Comparison of ENCODE assay signal across 23 cellular contexts in the genomic region with DNA sequence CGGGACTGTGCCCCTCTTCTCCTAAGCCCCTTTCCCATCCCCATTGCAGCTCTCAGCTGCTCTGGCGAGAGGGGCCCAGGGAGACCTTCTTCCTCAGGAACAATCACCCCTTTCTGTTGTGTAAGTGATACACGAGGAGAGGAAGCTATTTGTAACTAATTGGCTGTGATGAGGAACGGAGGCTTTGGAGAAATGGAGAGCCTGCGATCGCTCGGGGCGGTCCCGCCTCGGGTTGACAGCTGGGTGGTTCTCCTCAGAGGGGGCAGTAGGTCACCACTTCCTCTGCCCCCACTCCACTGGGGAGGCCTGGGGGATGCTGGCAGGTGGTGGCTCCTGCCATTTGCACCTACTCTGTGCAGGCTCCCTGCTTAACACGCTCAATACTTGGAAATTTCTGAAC. TPM values are rescaled to one million over a fixed set of nuclear protein-coding genes. Genes with fewer than 3 reads are reported as not detected.
DNase-seq lines count a peak whose midpoint lies in the region; ATAC-seq, FAIRE-seq and TF ChIP-seq lines count a peak whose summit lies in the region.
"Had no signal": no experiment of that assay in that cellular context is flagged by ENCODE, and none has a peak within 500 bp of the region (broad histone marks: within the 10 kb centered on the region; RNA-seq: fewer than 3 reads in every experiment).

No MANE protein-coding gene starts in this region.

- H3K36me3 Mint-ChIP-seq in naive B cell: no peaks in the 10 kb centered on the region
- H3K36me3 Mint-ChIP-seq: activated naive CD4-positive, alpha-beta T cell treated with anti-CD3 and anti-CD28 coated beads, Interleukin-2, amount 50 U/mL, for 72 hours; CD4-positive, alpha-beta memory T cell; type B pancreatic cell had no signal

- H4K20me1 ChIP-seq in OCI-LY1 (ENCODE audit: insufficient read depth, low read length): no peaks in the 10 kb centered on the region

- H3K27me3 ChIP-seq in OCI-LY1 (ENCODE audit: insufficient read depth, low read length) (no peaks in the 10 kb centered on the region), upper lobe of right lung (no peaks in the 10 kb centered on the region)
- H3K27me3 ChIP-seq: breast epithelium had no signal

- H3K4me1 Mint-ChIP-seq in naive B cell: peaks cover 19 to 25% (median 21%) of the 10 kb centered on the region in 3 donors

- intact Hi-C loops in upper lobe of right lung (cut with DNase I): no loop called here

- DNase-seq in GM12892 (ENCODE audit: insufficient read length) (no peak), naive B cell (no peak), upper lobe of right lung (peak; percentile 60), NCI-H82 (lab: John Stamatoyannopoulos, UW) (no peak), HK-2 (ENCODE audit: unreplicated experiment) (no peak)
- no peak for DNase-seq in activated CD4-positive, CD25-positive, alpha-beta regulatory T cell treated with anti-CD3 and anti-CD28 coated beads, Interleukin-2, amount 50 U/mL, for 72 hours
- DNase-seq: activated CD8-positive, alpha-beta T cell treated with anti-CD3 and anti-CD28 coated beads, Interleukin-2, amount 10 ng/mL, durations not matched to agents 7 days and 5 days; CD4-positive, alpha-beta memory T cell; DMS 273 treated with DMSO at 0.1 percent for 48 hours; effector CD4-positive, alpha-beta T cell; NCI-H1105 treated with DMSO at 0.1 percent for 48 hours; NCI-H2029; NCI-H226; substantia nigra had no signal

- H3K9ac ChIP-seq in OCI-LY1 (ENCODE audit: low read length): no peak overlapping the region; the same call in 1 of the 2 replicates

- H3K9me2 ChIP-seq in OCI-LY1 (ENCODE audit: low read depth, low read length): no peaks in the 10 kb centered on the region

- no peaks in the 10 kb centered on the region for H3K9me3 ChIP-seq in OCI-LY1 (ENCODE audit: low read length)
- no peaks in the 10 kb centered on the region for H3K9me3 ChIP-seq in upper lobe of right lung
- H3K9me3 ChIP-seq: breast epithelium had no signal

- peaks cover 22% of the 10 kb centered on the region for H3K4me1 ChIP-seq in OCI-LY1 (ENCODE audit: insufficient read depth, low read length, severe bottlenecking)
- no peaks in the 10 kb centered on the region for H3K4me1 ChIP-seq in upper lobe of right lung
- H3K4me1 ChIP-seq: breast epithelium had no signal

- ATAC-seq in naive B cell (ENCODE audit: low read depth in 2 of 2) (no peak), upper lobe of right lung (peak; percentile 31)
- ATAC-seq: activated CD8-positive, alpha-beta T cell treated with anti-CD3 and anti-CD28 coated beads, Interleukin-2, amount 10 ng/mL, durations not matched to agents 7 days and 5 days; activated naive CD4-positive, alpha-beta T cell treated with anti-CD3 and anti-CD28 coated beads, Interleukin-2, amount 50 U/mL, for 72 hours; Panc1 had no signal

- H3K27ac ChIP-seq in OCI-LY1 (ENCODE audit: low read depth, low read length, poor library complexity, severe bottlenecking) (no peak overlapping the region), upper lobe of right lung (no peak overlapping the region)
- H3K27ac ChIP-seq: breast epithelium, epithelial cell of prostate, skin epidermis had no signal

- H3K4me2 ChIP-seq in OCI-LY1 (ENCODE audit: low read length): peak overlapping the region; percentile 32; the same call in 1 of the 2 replicates

- H3K27ac Mint-ChIP-seq in naive B cell: peak overlapping the region in 4 of 6 donors; percentile 60 to 76 (median 74)
- H3K27ac Mint-ChIP-seq: activated naive CD4-positive, alpha-beta T cell treated with anti-CD3 and anti-CD28 coated beads, Interleukin-2, amount 50 U/mL, for 72 hours; type B pancreatic cell had no signal

- H3F3A ChIP-seq in OCI-LY1 (ENCODE audit: insufficient read depth, low read length): no peaks in the 10 kb centered on the region

- no peak for TF ChIP-seq CTCF in OCI-LY1 (IDR thresholded peaks at IDR 0.05; ENCODE audit: low read length)
- no peak for TF ChIP-seq CTCF in upper lobe of right lung (IDR thresholded peaks at IDR 0.05)

- peak; percentile 27 for FAIRE-seq in GM12892 (lab: Jason Lieb, UNC)
- FAIRE-seq: H54 had no signal

- no peaks in the 10 kb centered on the region for H3K9me3 Mint-ChIP-seq in naive B cell
- H3K9me3 Mint-ChIP-seq: activated naive CD4-positive, alpha-beta T cell treated with anti-CD3 and anti-CD28 coated beads, Interleukin-2, amount 50 U/mL, for 72 hours; CD4-positive, alpha-beta memory T cell; type B pancreatic cell had no signal

- peaks cover 0 to 2% (median 0%) of the 10 kb centered on the region in 3 donors for H3K27me3 Mint-ChIP-seq in naive B cell

- peak overlapping the region; percentile 6; the same call in 1 of the 2 replicates for H2AFZ ChIP-seq in OCI-LY1 (ENCODE audit: low read length)

- H3K36me3 ChIP-seq in OCI-LY1 (ENCODE audit: insufficient read depth, low read length) (no peaks in the 10 kb centered on the region), upper lobe of right lung (no peaks in the 10 kb centered on the region)
- H3K36me3 ChIP-seq: breast epithelium had no signal

- H3K4me3 Mint-ChIP-seq in naive B cell: peak overlapping the region in 6 of 8 donors; percentile 20 to 81 (median 49)
- H3K4me3 Mint-ChIP-seq: activated CD8-positive, alpha-beta T cell treated with anti-CD3 and anti-CD28 coated beads, Interleukin-2, amount 10 ng/mL, durations not matched to agents 7 days and 5 days; CD4-positive, alpha-beta memory T cell; type B pancreatic cell had no signal

- TF ChIP-seq POLR2A in GM12892 (IDR thresholded peaks at IDR 0.05; ENCODE audit: low read depth, low read length): no peak

- H3K4me3 ChIP-seq in OCI-LY1 (ENCODE audit: low read depth, low read length, poor library complexity, severe bottlenecking) (peak overlapping the region; percentile 3), upper lobe of right lung (no peak overlapping the region)
- H3K4me3 ChIP-seq: breast epithelium, skin epidermis had no signal

- no peaks in the 10 kb centered on the region for H3K79me2 ChIP-seq in OCI-LY1 (ENCODE audit: insufficient read depth, low read length)

RNA-seq across cellular contexts. Expression of a gene that starts 6.7 kb away (rescaled TPM):
- polyA plus RNA-seq in GM12892 (2012; ENCODE audit: missing spikeins): 2.2 TPM
- under 1 TPM in 4 of 6 donors, not detected in 2; 0.13 to 0.65 (median 0.15) TPM for polyA plus RNA-seq in naive B cell (ENCODE audit: low read depth in 6 of 6)
- 4.7 TPM for total RNA-seq in upper lobe of right lung
- total RNA-seq: CD4-positive, alpha-beta memory T cell had no signal

RNA-seq across cellular contexts. Expression of a gene that starts 39.0 kb away (rescaled TPM):
- 2.1 TPM for polyA plus RNA-seq in GM12892 (2012; ENCODE audit: missing spikeins)
- under 1 TPM in 2 of 6 donors, not detected in 4; 0.34 to 0.42 TPM for polyA plus RNA-seq in naive B cell (ENCODE audit: low read depth in 6 of 6)
- 5.1 TPM for total RNA-seq in upper lobe of right lung
- total RNA-seq: M059J had no signal

RNA-seq across cellular contexts. Expression of a gene that starts 40.7 kb away (rescaled TPM):
- polyA plus RNA-seq in GM12892 (2012; ENCODE audit: missing spikeins): 31.2 TPM
- 10 to 100 TPM; 19.7 to 31.8 (median 26.2) TPM for polyA plus RNA-seq in naive B cell (ENCODE audit: low read depth in 6 of 6)
- total RNA-seq in upper lobe of right lung: 34.8 TPM
